Comparison of ENCODE assay signal across 20 cellular contexts in genomic region chr7:110283056-110283455, GRCh38.
"Had no signal": no experiment of that assay in that cellular context is flagged by ENCODE, and none has a peak within 500 bp of the region (broad histone marks: within the 10 kb centered on the region; RNA-seq: fewer than 3 reads in every experiment).

No MANE protein-coding gene starts in this region.

- ATAC-seq: activated CD4-positive, alpha-beta T cell treated with anti-CD3 and anti-CD28 coated beads for 36 hours; activated CD8-positive, alpha-beta memory T cell treated with anti-CD3 and anti-CD28 coated beads, Interleukin-2, amount 10 ng/mL, durations not matched to agents 7 days and 5 days; foreskin keratinocyte; right cardiac atrium; stimulated activated effector memory CD8-positive, alpha-beta T cell treated with anti-CD3 and anti-CD28 coated beads, Interleukin-12 subunit alpha, Interleukin-12 subunit beta, amount 100 ng/mL, for 72 hours; WTC11 had no signal

- H3K27me3 ChIP-seq: foreskin keratinocyte, stomach had no signal

- DNase-seq: activated CD4-positive, alpha-beta T cell treated with anti-CD3 and anti-CD28 coated beads for 36 hours; activated CD4-positive, alpha-beta T cell treated with anti-CD3 and anti-CD28 coated beads, Interleukin-2, amount 50 U/mL, for 48 hours; activated CD8-positive, alpha-beta memory T cell treated with anti-CD3 and anti-CD28 coated beads, Interleukin-2, amount 10 ng/mL, durations not matched to agents 7 days and 5 days; activated naive CD8-positive, alpha-beta T cell treated with anti-CD3 and anti-CD28 coated beads for 36 hours; amygdala; caudate nucleus; foreskin keratinocyte; hippocampal formation; islet precursor cell; midbrain; nephron progenitor cell; nucleus accumbens; right cardiac atrium; stimulated activated CD4-positive, alpha-beta T cell treated with anti-CD3 and anti-CD28 coated beads, Interleukin-4, amount 100 ng/mL, for 24 hours; stomach; trophoblast cell had no signal

- H3K27ac ChIP-seq: foreskin keratinocyte, skin epidermis, stomach had no signal

- H3K9me3 ChIP-seq: stomach had no signal

- H3K4me3 ChIP-seq: lung, skin epidermis, stomach had no signal

- H3K4me1 ChIP-seq: foreskin keratinocyte had no signal

- H3K36me3 ChIP-seq: stomach had no signal
